ENCODE assay signal across 9 cellular contexts in the genomic region with DNA sequence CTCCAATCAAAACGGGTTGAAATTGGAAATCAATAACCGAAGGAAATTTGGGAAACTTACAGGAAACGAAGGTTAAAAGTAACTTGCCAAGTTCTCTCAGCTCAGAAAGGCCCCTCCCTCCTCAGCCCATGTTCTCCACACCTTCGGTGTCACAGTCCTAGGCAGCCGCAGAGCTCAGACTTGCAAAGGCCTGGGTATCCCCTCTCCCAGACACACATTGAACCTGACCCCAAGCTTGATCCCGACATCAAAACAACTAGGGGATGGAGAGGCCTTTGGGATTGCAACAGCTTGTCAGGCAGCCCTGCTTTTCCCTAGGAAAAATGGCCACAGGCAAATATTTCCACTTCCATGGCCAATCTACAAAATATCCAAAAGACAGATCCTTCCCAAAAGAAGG. TPM values are rescaled to one million over a fixed set of nuclear protein-coding genes. Genes with fewer than 3 reads are reported as not detected.
DNase-seq lines count a peak whose midpoint lies in the region; ATAC-seq and TF ChIP-seq lines count a peak whose summit lies in the region.
"Had no signal": no experiment of that assay in that cellular context is flagged by ENCODE, and none has a peak within 500 bp of the region (broad histone marks: within the 10 kb centered on the region; RNA-seq: fewer than 3 reads in every experiment).

No MANE protein-coding gene starts in this region.

- H3K36me3 Mint-ChIP-seq in CD4-positive, CD25-positive, alpha-beta regulatory T cell, result no peaks in the 10 kb centered on the region

- no peak overlapping the region for H2AFZ ChIP-seq in trophoblast cell (ENCODE audit: insufficient read depth, low read length, poor library complexity)

- DNase-seq in CD4-positive, CD25-positive, alpha-beta regulatory T cell, result no peak
- DNase-seq in RWPE2 (ENCODE audit: low spot score) (no peak), dorsolateral prefrontal cortex (no peak), trophoblast cell (peak in 1 of 2 donors; percentile 39), DMS 273 (lab: John Stamatoyannopoulos, UW; ENCODE audit: unreplicated experiment) (no peak), H4 (ENCODE audit: low spot score) (no peak)
- DNase-seq: effector CD4-positive, alpha-beta T cell had no signal

- H3K27ac ChIP-seq in CD4-positive, CD25-positive, alpha-beta regulatory T cell (ENCODE audit: insufficient read depth, low read length, poor library complexity, severe bottlenecking), result peak overlapping the region; percentile 35
- H3K27ac ChIP-seq in RWPE2 (ENCODE audit: poor library complexity, severe bottlenecking) (peak overlapping the region; percentile 99), dorsolateral prefrontal cortex (peak overlapping the region in 46 of 59 donors; percentile 6 to 99 (median 63)), trophoblast cell (ENCODE audit: low read depth, low read length) (peak overlapping the region; percentile 34)

- H3K4me1 ChIP-seq in CD4-positive, CD25-positive, alpha-beta regulatory T cell (ENCODE audit: control insufficient read depth, insufficient read depth, low read length, poor library complexity, severe bottlenecking), result peaks cover 92% of the 10 kb centered on the region
- H3K4me1 ChIP-seq in RWPE2 (ENCODE audit: insufficient read depth, poor library complexity, severe bottlenecking) (peaks cover 95% of the 10 kb centered on the region), trophoblast cell (ENCODE audit: control insufficient read depth in 1 of 2, insufficient read depth in 2 of 2, low read length in 2 of 2) (peaks cover 70 to 77% of the 10 kb centered on the region in 2 experiments)

- no CpG with 5 or more reads among the region's 6 CpGs for WGBS in trophoblast cell (ENCODE audit: extremely low coverage, insufficient coverage, insufficient read length)

- TF ChIP-seq CTCF in RWPE2 (IDR thresholded peaks at IDR 0.05; ENCODE audit: poor library complexity, severe bottlenecking), result no peak
- TF ChIP-seq CTCF in dorsolateral prefrontal cortex (IDR thresholded peaks at IDR 0.05 in 54 of 56, conservative IDR thresholded peaks at IDR 0.05 in 2 of 56; ENCODE audit: low read depth in 1 of 56, partially characterized antibody in 56 of 56), result no peak

- no peaks in the 10 kb centered on the region for H3K36me3 ChIP-seq in CD4-positive, CD25-positive, alpha-beta regulatory T cell (ENCODE audit: control insufficient read depth, insufficient read depth, low read length)
- H3K36me3 ChIP-seq in RWPE2 (ENCODE audit: low read depth) (peaks cover 24% of the 10 kb centered on the region), trophoblast cell (ENCODE audit: control insufficient read depth in 1 of 2, insufficient read depth in 2 of 2, low read length in 2 of 2) (no peaks in the 10 kb centered on the region)

- no peaks in the 10 kb centered on the region for H3K27me3 Mint-ChIP-seq in CD4-positive, CD25-positive, alpha-beta regulatory T cell

- no peak overlapping the region for H4K12ac ChIP-seq in trophoblast cell (ENCODE audit: low read depth, low read length)

- no peak overlapping the region for H4K91ac ChIP-seq in trophoblast cell (ENCODE audit: low read depth, low read length)

- H3K4ac ChIP-seq in trophoblast cell (ENCODE audit: low read depth, low read length), result peak overlapping the region; percentile 61

- no peaks in the 10 kb centered on the region for H3K27me3 ChIP-seq in CD4-positive, CD25-positive, alpha-beta regulatory T cell (ENCODE audit: control insufficient read depth, insufficient read depth, low read length)
- H3K27me3 ChIP-seq in RWPE2 (ENCODE audit: insufficient read depth, poor library complexity, severe bottlenecking) (no peaks in the 10 kb centered on the region), dorsolateral prefrontal cortex (no peaks in the 10 kb centered on the region), trophoblast cell (ENCODE audit: insufficient read depth, low read length) (no peaks in the 10 kb centered on the region)

- H3K4me1 Mint-ChIP-seq in CD4-positive, CD25-positive, alpha-beta regulatory T cell, result peaks cover 26 to 97% (median 79%) of the 10 kb centered on the region in 4 donors

- H3K18ac ChIP-seq in trophoblast cell (ENCODE audit: low read length), result no peak overlapping the region

- no peak overlapping the region for H4K8ac ChIP-seq in trophoblast cell (ENCODE audit: low read depth, low read length)

- peak overlapping the region; percentile 37 for H2BK12ac ChIP-seq in trophoblast cell (ENCODE audit: low read length)

- H3K14ac ChIP-seq in trophoblast cell (ENCODE audit: low read length), result no peak overlapping the region

- H3K79me2 ChIP-seq in trophoblast cell (ENCODE audit: control insufficient read depth, insufficient read depth, low read length, poor library complexity), result peaks cover 37% of the 10 kb centered on the region

- no peak overlapping the region for H3K4me3 ChIP-seq in CD4-positive, CD25-positive, alpha-beta regulatory T cell (ENCODE audit: low read depth, low read length)
- H3K4me3 ChIP-seq in RWPE2 (ENCODE audit: severe bottlenecking) (no peak overlapping the region), dorsolateral prefrontal cortex (no peak overlapping the region), trophoblast cell (ENCODE audit: low read depth, low read length) (no peak overlapping the region)

- intact Hi-C loops in dorsolateral prefrontal cortex (cut with DNase I), result loop anchor here (5.0 to 10.0 kb wide), 3 partner anchors 38 to 195 kb away; no protein-coding TSS in a partner anchor

- peak overlapping the region; percentile 32 for H3K4me2 ChIP-seq in trophoblast cell (ENCODE audit: low read length)

- no peak overlapping the region for H2BK5ac ChIP-seq in trophoblast cell (ENCODE audit: low read depth, low read length, poor library complexity)

- H3K9me3 ChIP-seq in CD4-positive, CD25-positive, alpha-beta regulatory T cell (ENCODE audit: control insufficient read depth in 2 of 2, low read length in 2 of 2), result no peaks in the 10 kb centered on the region
- H3K9me3 ChIP-seq in RWPE2 (ENCODE audit: severe bottlenecking) (no peaks in the 10 kb centered on the region), trophoblast cell (ENCODE audit: insufficient read depth, low read depth, low read length) (no peaks in the 10 kb centered on the region)

- no peak overlapping the region for H3K9ac ChIP-seq in trophoblast cell (ENCODE audit: low read length)

- H3K9me3 Mint-ChIP-seq in CD4-positive, CD25-positive, alpha-beta regulatory T cell, result no peaks in the 10 kb centered on the region

- peak overlapping the region; percentile 38 to 56 (median 51) for H3K27ac Mint-ChIP-seq in CD4-positive, CD25-positive, alpha-beta regulatory T cell

- peak overlapping the region in 2 of 4 donors; percentile 60 to 82 for H3K4me3 Mint-ChIP-seq in CD4-positive, CD25-positive, alpha-beta regulatory T cell

- no peak overlapping the region for H3K23ac ChIP-seq in trophoblast cell (ENCODE audit: low read length)

- peaks cover 27% of the 10 kb centered on the region for H3K79me1 ChIP-seq in trophoblast cell (ENCODE audit: low read length)

- ATAC-seq in CD4-positive, CD25-positive, alpha-beta regulatory T cell (ENCODE audit: low read depth in 2 of 2), result no peak
- ATAC-seq in RWPE2 (ENCODE audit: low read depth) (no peak), HG02759 (IDR thresholded peaks at IDR 0.05; ENCODE audit: unreplicated experiment) (no peak), HG02885 (IDR thresholded peaks at IDR 0.05; ENCODE audit: poor library complexity, unreplicated experiment) (no peak)

- H2AK5ac ChIP-seq in trophoblast cell (ENCODE audit: low read length), result no peak overlapping the region

- H2BK120ac ChIP-seq in trophoblast cell (ENCODE audit: insufficient read depth, low read length, poor library complexity), result no peak overlapping the region

RNA-seq across cellular contexts. Expression of a gene that starts 35.5 kb away (rescaled TPM):
- total RNA-seq in CD4-positive, CD25-positive, alpha-beta regulatory T cell, result 42.6 TPM
- 10 to 100 TPM; 45.2 to 54.1 (median 51.9) TPM for polyA plus RNA-seq in CD4-positive, CD25-positive, alpha-beta regulatory T cell
- 100 to 1,000 TPM in 119 of 120 experiments, 10 to 100 TPM in 1; 87.5 to 250 (median 176) TPM for total RNA-seq in dorsolateral prefrontal cortex
- 19.1 and 19.3 TPM in 2 replicates for polyA plus RNA-seq in trophoblast cell (2013)
- 12.9 and 14.0 TPM in 2 replicates for total RNA-seq in H4 (2014; rRNA removed; shearing (Covaris generic))

Comparison
In these comparisons a context has a peak if more than half of its experiments do, and no peak if none do; other contexts are left out.
1. H3K27ac ChIP-seq: peak in every context shown above with its lines; median percentile 99 in RWPE2; 63 in dorsolateral prefrontal cortex; 35 in CD4-positive, CD25-positive, alpha-beta regulatory T cell; 34 in trophoblast cell.